Comparison of ENCODE assay signal across 8 cellular contexts in the genomic region with DNA sequence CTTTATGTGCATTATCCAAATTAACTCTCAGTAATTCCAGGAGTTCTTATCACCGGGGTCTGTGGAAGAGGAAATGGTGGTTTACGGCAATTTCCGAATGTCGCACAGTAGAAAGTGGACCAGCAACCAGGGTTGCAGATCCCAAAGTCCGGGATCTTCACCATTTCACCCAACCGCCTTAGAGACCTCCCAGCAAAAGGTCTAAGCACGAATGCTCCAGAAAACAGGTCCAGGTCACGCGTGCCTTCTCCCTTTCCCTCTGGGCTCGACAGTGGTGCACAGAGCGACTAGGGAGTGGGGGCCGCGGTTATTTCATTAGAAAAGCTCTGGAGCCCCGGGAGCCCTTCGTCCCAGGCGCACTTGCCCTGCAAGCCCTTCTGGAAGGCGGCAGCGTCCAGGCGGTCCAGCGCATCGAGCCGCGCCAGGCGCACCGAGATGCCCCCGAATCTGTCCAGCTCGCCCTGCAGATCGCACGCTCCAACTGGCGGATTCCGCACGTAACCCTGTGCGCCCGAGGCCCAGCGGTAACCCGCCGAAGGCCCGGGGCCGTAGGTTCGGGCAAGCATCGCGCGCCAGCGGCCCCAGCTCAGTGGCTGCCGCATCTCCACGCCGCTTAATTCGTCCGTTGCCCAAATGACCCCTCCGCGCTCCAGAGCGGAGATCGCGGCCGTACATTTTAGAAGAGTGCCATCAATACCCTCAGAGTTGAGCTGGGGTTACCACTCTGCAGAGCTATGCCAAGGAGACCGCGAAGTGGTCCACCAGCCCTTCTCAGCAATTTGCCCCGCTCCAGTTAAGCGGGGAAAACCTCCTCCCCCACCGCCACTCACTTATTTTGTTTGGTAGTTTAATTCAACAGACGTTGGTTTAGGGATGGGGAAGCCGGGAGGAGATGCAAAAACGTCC. TPM values are rescaled to one million over a fixed set of nuclear protein-coding genes. Genes with fewer than 3 reads are reported as not detected.
A peak's percentile ranks its signal among the peaks of the same experiment; 100 is the strongest.
DNase-seq lines count a peak whose midpoint lies in the region; ATAC-seq, FAIRE-seq and TF ChIP-seq lines count a peak whose summit lies in the region.

A gene with protein sequence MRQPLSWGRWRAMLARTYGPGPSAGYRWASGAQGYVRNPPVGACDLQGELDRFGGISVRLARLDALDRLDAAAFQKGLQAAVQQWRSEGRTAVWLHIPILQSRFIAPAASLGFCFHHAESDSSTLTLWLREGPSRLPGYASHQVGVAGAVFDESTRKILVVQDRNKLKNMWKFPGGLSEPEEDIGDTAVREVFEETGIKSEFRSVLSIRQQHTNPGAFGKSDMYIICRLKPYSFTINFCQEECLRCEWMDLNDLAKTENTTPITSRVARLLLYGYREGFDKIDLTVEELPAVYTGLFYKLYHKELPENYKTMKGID (minus strand): TSS at position 627 of the 906 bp plus-strand sequence. CDS start 25 bp downstream, at position 602.

- FAIRE-seq in GM18507 (lab: Jason Lieb, UNC): no peak

- CTCF ChIA-PET in A673 (lab: Charles Lee) (no interaction called here), WTC11 (lab: Charles Lee) (interaction anchor here (1.0 to 1.4 kb wide), 6 partner anchors 9 to 205 kb away, joined by 3 to 7 read pairs (median 5); a partner anchor contains a TSS)

- no peaks in the 10 kb centered on the region for H3K9me3 ChIP-seq in A673 (ENCODE audit: low read depth, low read length, poor library complexity, severe bottlenecking)

- no peaks in the 10 kb centered on the region for H3K27me3 Mint-ChIP-seq in WTC11 (ENCODE audit: low read depth)

- no peaks in the 10 kb centered on the region for H3K36me3 Mint-ChIP-seq in WTC11

- intact Hi-C loops in A673 (cut with micrococcal nuclease; ENCODE audit: unreplicated experiment): loop anchor here (1.0 to 10.0 kb wide), 3 partner anchors 160 to 320 kb away; no protein-coding TSS in a partner anchor

- H3K4me3 ChIP-seq in A673 (ENCODE audit: low read depth, low read length, poor library complexity, severe bottlenecking) (peak within 1 kb of the TSS; percentile 71), kidney epithelial cell (ENCODE audit: low read depth, low read length) (peak within 1 kb of the TSS; percentile 67)

- POLR2A ChIA-PET in A673 (lab: Charles Lee; ENCODE audit: low non-redundant PET): interaction anchor here (0.6 kb wide), 2 partner anchors 11 to 154 kb away, joined by 3 to 5 read pairs; no protein-coding TSS in a partner anchor
- POLR2A ChIA-PET in WTC11 (lab: Charles Lee): interaction anchor here (0.9 to 1.8 kb wide), 3 partner anchors 19 to 190 kb away, joined by 3 to 6 read pairs (median 4); a partner anchor contains a TSS

- H3K27ac ChIP-seq in A673 (ENCODE audit: low read depth, low read length, poor library complexity, severe bottlenecking): peak within 1 kb of the TSS; percentile 75

- no TSS peak for BruUV-seq in A673 (replicated peaks; lab: Mats Ljungman, UMichigan)

- ATAC-seq in HG02885 (IDR thresholded peaks at IDR 0.05; ENCODE audit: poor library complexity, unreplicated experiment) (peak; percentile 74), WTC11 (peak; percentile 72)

- TF ChIP-seq CTCF in A673 (conservative IDR thresholded peaks at IDR 0.05; ENCODE audit: low read depth, low read length) (no peak), WTC11 (IDR thresholded peaks at IDR 0.05) (no peak), kidney epithelial cell (IDR thresholded peaks at IDR 0.05; ENCODE audit: insufficient read depth, low read length, poor library complexity, severe bottlenecking) (no peak)

- H3K9me3 Mint-ChIP-seq in WTC11: no peaks in the 10 kb centered on the region

- H3K4me1 ChIP-seq in A673 (ENCODE audit: insufficient read depth, low read length, poor library complexity, severe bottlenecking): peaks cover 15% of the 10 kb centered on the region

- DNase-seq in A673 (ENCODE audit: low spot score): peak; percentile 69
- DNase-seq in GM18507 (ENCODE audit: extremely low spot score, insufficient read length, low read depth): peak; percentile 25
- DNase-seq in NCI-H1930 (lab: John Stamatoyannopoulos, UW): peak; percentile 38 to 45
- peak; percentile 75 for DNase-seq in WTC11 (ENCODE audit: low spot score)
- peak; percentile 87 for DNase-seq in cerebellar cortex (ENCODE audit: low spot score)
- DNase-seq in kidney epithelial cell (ENCODE audit: low read depth): peak; percentile 23
- peak; percentile 53 for DNase-seq in stimulated activated CD4-positive, alpha-beta T cell treated with anti-CD3 and anti-CD28 coated beads, Interleukin-15, amount 100 ng/mL, for 24 hours

- H3K27me3 ChIP-seq in A673 (replicated peaks; ENCODE audit: insufficient read depth, low read depth, low read length, poor library complexity): no peaks in the 10 kb centered on the region
- H3K27me3 ChIP-seq in kidney epithelial cell (ENCODE audit: control insufficient read depth, insufficient read depth, low read length): no peaks in the 10 kb centered on the region

- H3K36me3 ChIP-seq in A673 (ENCODE audit: insufficient read depth, low read length, poor library complexity, severe bottlenecking): no peaks in the 10 kb centered on the region
- H3K36me3 ChIP-seq in kidney epithelial cell (ENCODE audit: control insufficient read depth, insufficient read depth, low read length): no peaks in the 10 kb centered on the region

- H3K4me3 Mint-ChIP-seq in WTC11: no peak within 1 kb of the TSS

- peak within 1 kb of the TSS; percentile 94 for H3K27ac Mint-ChIP-seq in WTC11

- H3K4me1 Mint-ChIP-seq in WTC11: peaks cover 9% of the 10 kb centered on the region

TF ChIP-seq in WTC11, 78 proteins besides CTCF, POLR2A, EP300 and RAD21 (continues in another document):
- TF ChIP-seq, protein P1, sequence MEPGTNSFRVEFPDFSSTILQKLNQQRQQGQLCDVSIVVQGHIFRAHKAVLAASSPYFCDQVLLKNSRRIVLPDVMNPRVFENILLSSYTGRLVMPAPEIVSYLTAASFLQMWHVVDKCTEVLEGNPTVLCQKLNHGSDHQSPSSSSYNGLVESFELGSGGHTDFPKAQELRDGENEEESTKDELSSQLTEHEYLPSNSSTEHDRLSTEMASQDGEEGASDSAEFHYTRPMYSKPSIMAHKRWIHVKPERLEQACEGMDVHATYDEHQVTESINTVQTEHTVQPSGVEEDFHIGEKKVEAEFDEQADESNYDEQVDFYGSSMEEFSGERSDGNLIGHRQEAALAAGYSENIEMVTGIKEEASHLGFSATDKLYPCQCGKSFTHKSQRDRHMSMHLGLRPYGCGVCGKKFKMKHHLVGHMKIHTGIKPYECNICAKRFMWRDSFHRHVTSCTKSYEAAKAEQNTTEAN (CRISPR knock-in tag; IDR thresholded peaks at IDR 0.05): peak; percentile 56; the same call in 1 of the 2 replicates
- no peak; the same call in 1 of the 2 replicates for TF ChIP-seq GABPB1 (CRISPR knock-in tag; IDR thresholded peaks at IDR 0.05)
- TF ChIP-seq, protein P2, sequence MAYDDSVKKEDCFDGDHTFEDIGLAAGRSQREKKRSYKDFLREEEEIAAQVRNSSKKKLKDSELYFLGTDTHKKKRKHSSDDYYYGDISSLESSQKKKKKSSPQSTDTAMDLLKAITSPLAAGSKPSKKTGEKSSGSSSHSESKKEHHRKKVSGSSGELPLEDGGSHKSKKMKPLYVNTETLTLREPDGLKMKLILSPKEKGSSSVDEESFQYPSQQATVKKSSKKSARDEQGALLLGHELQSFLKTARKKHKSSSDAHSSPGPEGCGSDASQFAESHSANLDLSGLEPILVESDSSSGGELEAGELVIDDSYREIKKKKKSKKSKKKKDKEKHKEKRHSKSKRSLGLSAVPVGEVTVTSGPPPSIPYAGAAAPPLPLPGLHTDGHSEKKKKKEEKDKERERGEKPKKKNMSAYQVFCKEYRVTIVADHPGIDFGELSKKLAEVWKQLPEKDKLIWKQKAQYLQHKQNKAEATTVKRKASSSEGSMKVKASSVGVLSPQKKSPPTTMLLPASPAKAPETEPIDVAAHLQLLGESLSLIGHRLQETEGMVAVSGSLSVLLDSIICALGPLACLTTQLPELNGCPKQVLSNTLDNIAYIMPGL (CRISPR knock-in tag; IDR thresholded peaks at IDR 0.05): peak; percentile 92
- TF ChIP-seq KAT7 (CRISPR knock-in tag; IDR thresholded peaks at IDR 0.05; ENCODE audit: borderline replicate concordance): 0 out of 2 replicates have a peak, but pooled peaks have one; percentile 20
- TF ChIP-seq, protein P3, sequence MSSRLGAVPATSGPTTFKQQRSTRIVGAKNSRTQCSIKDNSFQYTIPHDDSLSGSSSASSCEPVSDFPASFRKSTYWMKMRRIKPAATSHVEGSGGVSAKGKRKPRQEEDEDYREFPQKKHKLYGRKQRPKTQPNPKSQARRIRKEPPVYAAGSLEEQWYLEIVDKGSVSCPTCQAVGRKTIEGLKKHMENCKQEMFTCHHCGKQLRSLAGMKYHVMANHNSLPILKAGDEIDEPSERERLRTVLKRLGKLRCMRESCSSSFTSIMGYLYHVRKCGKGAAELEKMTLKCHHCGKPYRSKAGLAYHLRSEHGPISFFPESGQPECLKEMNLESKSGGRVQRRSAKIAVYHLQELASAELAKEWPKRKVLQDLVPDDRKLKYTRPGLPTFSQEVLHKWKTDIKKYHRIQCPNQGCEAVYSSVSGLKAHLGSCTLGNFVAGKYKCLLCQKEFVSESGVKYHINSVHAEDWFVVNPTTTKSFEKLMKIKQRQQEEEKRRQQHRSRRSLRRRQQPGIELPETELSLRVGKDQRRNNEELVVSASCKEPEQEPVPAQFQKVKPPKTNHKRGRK (CRISPR knock-in tag; IDR thresholded peaks at IDR 0.05; ENCODE audit: borderline replicate concordance): no peak
- 0 out of 2 replicates have a peak, but pooled peaks have one; percentile 2 for TF ChIP-seq SMAD3 (CRISPR knock-in tag; IDR thresholded peaks at IDR 0.05; ENCODE audit: borderline replicate concordance)

RNA-seq across cellular contexts. Expression of the gene that starts here (rescaled TPM):
- total RNA-seq in A673 (2021): 6.1 and 7.3 TPM in 2 replicates
- 8.0 to 8.7 TPM (median 8.4 TPM) in 3 replicates for total RNA-seq in WTC11 (2021)
- total RNA-seq in kidney epithelial cell: 9.7 and 10.0 TPM in 2 replicates

Comparison
In these comparisons a context has a peak if more than half of its experiments do, and no peak if none do; other contexts are left out.
1. Peak in every context shown above with its lines: DNase-seq, ATAC-seq, H3K4me3 ChIP-seq and H3K27ac ChIP-seq.
2. DNase-seq: peak in every context shown above with its lines; median percentile 87 in cerebellar cortex; 75 in WTC11; 69 in A673; 53 in stimulated activated CD4-positive, alpha-beta T cell treated with anti-CD3 and anti-CD28 coated beads, Interleukin-15, amount 100 ng/mL, for 24 hours; 42 in NCI-H1930; 25 in GM18507; 23 in kidney epithelial cell.